14 cellular contexts compared by ENCODE assay signal in the genomic region with DNA sequence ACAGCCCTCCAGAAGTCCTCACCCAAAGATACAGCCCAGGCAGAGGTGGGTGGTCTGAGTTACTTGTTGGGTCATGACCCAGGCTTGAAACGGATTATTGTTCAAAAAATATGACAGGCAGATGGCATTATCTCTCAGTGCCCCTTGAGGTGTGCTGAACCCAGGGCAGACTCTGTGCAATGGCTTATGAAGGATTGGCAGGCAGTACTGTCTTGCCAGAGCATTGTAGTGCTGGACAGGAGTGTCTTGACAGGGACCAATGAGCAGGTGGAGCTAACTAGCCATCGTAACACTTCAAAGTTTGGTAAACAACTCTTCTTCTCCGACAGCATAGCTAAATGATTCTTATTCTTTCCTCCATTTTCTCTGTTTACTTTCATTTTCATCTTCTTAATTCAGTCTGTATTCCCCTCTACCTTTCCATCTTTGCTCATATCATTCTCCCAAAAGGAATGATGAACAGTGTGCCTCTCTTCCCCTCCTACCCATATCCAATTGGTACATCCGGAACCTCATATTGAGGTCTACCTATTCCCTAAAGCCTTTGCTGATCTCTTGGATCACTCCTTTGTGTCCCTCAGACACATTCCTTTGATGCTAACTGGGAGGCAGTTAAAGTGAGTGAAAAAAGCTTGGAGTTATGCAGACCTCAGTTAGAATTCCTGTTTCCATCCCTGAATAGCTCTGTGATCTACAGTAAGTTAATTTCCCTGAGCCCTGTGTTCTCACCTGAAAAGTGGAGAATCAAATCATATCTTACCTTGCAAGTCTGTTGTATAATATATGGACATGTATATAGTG. TPM values are rescaled to one million over a fixed set of nuclear protein-coding genes. Genes with fewer than 3 reads are reported as not detected.
A peak's percentile ranks its signal among the peaks of the same experiment; 100 is the strongest.
DNase-seq lines count a peak whose midpoint lies in the region; ATAC-seq, FAIRE-seq and TF ChIP-seq lines count a peak whose summit lies in the region.
"Had no signal": no experiment of that assay in that cellular context is flagged by ENCODE, and none has a peak within 500 bp of the region (broad histone marks: within the 10 kb centered on the region; RNA-seq: fewer than 3 reads in every experiment).

No MANE protein-coding gene starts in this region.

- H3K4me3 ChIP-seq in A549: no peak overlapping the region
- H3K4me3 ChIP-seq in HCT116 (replicated peaks in 1 of 2; ENCODE audit: low read depth in 1 of 2, low read length in 2 of 2): peak overlapping the region in 1 of 2 experiments; percentile 42; a peak in 2 of 4 replicates
- no peak overlapping the region for H3K4me3 ChIP-seq in astrocyte (ENCODE audit: insufficient read depth, low read depth, low read length)
- H3K4me3 ChIP-seq in mesenchymal stem cell (ENCODE audit: insufficient read depth in 1 of 2, low read depth in 1 of 2, low read length in 2 of 2): peak overlapping the region in 1 of 2 experiments; percentile 10

- H3K4ac ChIP-seq in mesenchymal stem cell (ENCODE audit: low read depth in 1 of 2, low read length in 2 of 2): peak overlapping the region in 1 of 2 experiments; percentile 40

- peak overlapping the region in 1 of 2 experiments; percentile 87 for H2BK12ac ChIP-seq in mesenchymal stem cell (ENCODE audit: low read length in 2 of 2)

- peaks cover 60% of the 10 kb centered on the region for H3K4me1 ChIP-seq in A549
- peaks cover 29 to 49% of the 10 kb centered on the region in 2 experiments for H3K4me1 ChIP-seq in HCT116 (ENCODE audit: control insufficient read depth in 1 of 2, insufficient read depth in 2 of 2, low read length in 2 of 2)
- H3K4me1 ChIP-seq in astrocyte (ENCODE audit: insufficient read depth, low read length): peaks cover 15% of the 10 kb centered on the region
- peaks cover 7% of the 10 kb centered on the region for H3K4me1 ChIP-seq in mesenchymal stem cell (ENCODE audit: control insufficient read depth, insufficient read depth, low read depth, low read length)

- H2BK15ac ChIP-seq in mesenchymal stem cell (ENCODE audit: low read depth, poor library complexity, severe bottlenecking): no peak overlapping the region

- CTCF ChIA-PET in A549 (lab: Yijun Ruan, JAX): interaction anchor here (2.0 kb wide), 1 partner anchor 59 kb away, joined by 5 read pairs; no protein-coding TSS in a partner anchor
- CTCF ChIA-PET in HCT116 (lab: Charles Lee): interaction anchor here (1.3 kb wide), 1 partner anchor 59 kb away, joined by 3 read pairs; no protein-coding TSS in a partner anchor

- TF ChIP-seq EP300 in A549 (IDR thresholded peaks at IDR 0.05): no peak

- H2AK5ac ChIP-seq in mesenchymal stem cell (ENCODE audit: low read length, severe bottlenecking): peak overlapping the region; percentile 28

- peak overlapping the region in 1 of 2 experiments; percentile 68 for H3K14ac ChIP-seq in mesenchymal stem cell (ENCODE audit: low read length in 2 of 2)

- POLR2A ChIA-PET in A549 (lab: Yijun Ruan, JAX) (interaction anchor here (0.9 kb wide), 1 partner anchor 203 kb away, joined by 3 read pairs; a partner anchor contains a TSS), HCT116 (lab: Charles Lee) (interaction anchor here (1.3 kb wide), 1 partner anchor 93 kb away, joined by 4 read pairs; a partner anchor contains a TSS)

- no peaks in the 10 kb centered on the region for H3K9me3 ChIP-seq in A549
- no peaks in the 10 kb centered on the region for H3K9me3 ChIP-seq in HCT116 (ENCODE audit: control insufficient read depth in 1 of 2, insufficient read depth in 1 of 2, low read depth in 1 of 2, low read length in 2 of 2)
- H3K9me3 ChIP-seq in astrocyte (ENCODE audit: insufficient read depth, low read depth, low read length): no peaks in the 10 kb centered on the region
- H3K9me3 ChIP-seq in mesenchymal stem cell (ENCODE audit: control insufficient read depth, low read length): no peaks in the 10 kb centered on the region

- TF ChIP-seq CTCF in A549 (IDR thresholded peaks at IDR 0.05) (no peak), HCT116 (IDR thresholded peaks at IDR 0.05 in 2 of 3, conservative IDR thresholded peaks at IDR 0.05 in 1 of 3; ENCODE audit: borderline replicate concordance in 1 of 3, insufficient read depth in 1 of 3, low read depth in 2 of 3, low read length in 2 of 3) (no peak), astrocyte (IDR thresholded peaks at IDR 0.05; ENCODE audit: insufficient read depth, low read depth, low read length) (no peak)

- H3K27ac ChIP-seq in A549: peak overlapping the region; percentile 76 to 84
- H3K27ac ChIP-seq in HCT116 (ENCODE audit: low read depth, low read length): peak overlapping the region; percentile 26
- H3K27ac ChIP-seq in astrocyte (ENCODE audit: low read depth, low read length): peak overlapping the region; percentile 61
- peak overlapping the region; percentile 82 for H3K27ac ChIP-seq in mesenchymal stem cell (ENCODE audit: low read length, poor library complexity, severe bottlenecking)

- WGBS in A549 (ENCODE audit: missing lambda C conversion rate): 58% methylated on average over 4 of the region's 4 CpGs
- WGBS in mesenchymal stem cell: 61% methylated on average over 3 of the region's 4 CpGs

- no peak overlapping the region for H4K91ac ChIP-seq in mesenchymal stem cell (ENCODE audit: low read length)

- H3K4me1 Mint-ChIP-seq in astrocyte (ENCODE audit: low read depth, unreplicated experiment): peaks cover 45% of the 10 kb centered on the region

- RAD21 ChIA-PET in HCT116 (lab: Charles Lee; ENCODE audit: low non-redundant PET in 1 of 2, low total read pairs in 2 of 2, uncharacterized antibody in 2 of 2, unreplicated experiment in 2 of 2): no interaction called here

- H3K23ac ChIP-seq in mesenchymal stem cell (ENCODE audit: low read length in 2 of 2): peak overlapping the region in 1 of 2 experiments; percentile 70

- no peaks in the 10 kb centered on the region for H3K27me3 ChIP-seq in HCT116 (ENCODE audit: insufficient read depth, low read length)
- no peaks in the 10 kb centered on the region for H3K27me3 ChIP-seq in astrocyte (ENCODE audit: insufficient read depth, low read length)
- no peaks in the 10 kb centered on the region for H3K27me3 ChIP-seq in mesenchymal stem cell (ENCODE audit: control insufficient read depth in 1 of 2, insufficient read depth in 1 of 2, low read length in 2 of 2)

- intact Hi-C loops in HCT116 (cut with micrococcal nuclease): loop anchor here (5.0 kb wide), 1 partner anchor 93 kb away; a partner anchor contains a TSS

- H3K4me2 ChIP-seq in A549 (peak overlapping the region; percentile 60), HCT116 (ENCODE audit: low read length) (peak overlapping the region; percentile 74), astrocyte (ENCODE audit: low read length) (peak overlapping the region; percentile 67), mesenchymal stem cell (ENCODE audit: low read length, poor library complexity, severe bottlenecking) (no peak overlapping the region)

- no peaks in the 10 kb centered on the region for H4K20me1 ChIP-seq in HCT116 (ENCODE audit: insufficient read depth)
- H4K20me1 ChIP-seq in astrocyte (ENCODE audit: insufficient read depth, low read length): no peaks in the 10 kb centered on the region

- no TSS peak for BruUV-seq in HCT116 (replicated peaks; lab: Mats Ljungman, UMichigan)

- H3K36me3 ChIP-seq in HCT116 (ENCODE audit: control insufficient read depth in 1 of 2, insufficient read depth in 2 of 2, low read length in 2 of 2) (no peaks in the 10 kb centered on the region), astrocyte (ENCODE audit: insufficient read depth, low read length) (no peaks in the 10 kb centered on the region), mesenchymal stem cell (ENCODE audit: control insufficient read depth in 1 of 2, insufficient read depth in 2 of 2, low read depth in 1 of 2, low read length in 2 of 2) (no peaks in the 10 kb centered on the region)

- H3K79me1 ChIP-seq in mesenchymal stem cell (replicated peaks; ENCODE audit: low read length, poor library complexity, severe bottlenecking): peaks cover 12% of the 10 kb centered on the region

- no peaks in the 10 kb centered on the region for H3K9me2 ChIP-seq in HCT116 (ENCODE audit: insufficient read depth)

- peak overlapping the region; percentile 25 to 79 for H3K18ac ChIP-seq in mesenchymal stem cell (ENCODE audit: low read depth in 1 of 2, low read length in 2 of 2)

- no peaks in the 10 kb centered on the region for H3K9me3 Mint-ChIP-seq in astrocyte (ENCODE audit: unreplicated experiment)
- H3K9me3 Mint-ChIP-seq: activated CD4-positive, alpha-beta memory T cell treated with anti-CD3 and anti-CD28 coated beads, Interleukin-2, amount 10 ng/mL, durations not matched to agents 7 days and 5 days; naive B cell had no signal

- H3K79me2 ChIP-seq in HCT116 (ENCODE audit: insufficient read depth, low read length) (0 out of 2 replicates have a peak, but pooled peaks cover 3% of the 10 kb centered on the region), astrocyte (ENCODE audit: insufficient read depth, low read length) (no peaks in the 10 kb centered on the region)

- TF ChIP-seq POLR2A in A549 (IDR thresholded peaks at IDR 0.05; ENCODE audit: low read length) (no peak), HCT116 (IDR thresholded peaks at IDR 0.05; ENCODE audit: borderline replicate concordance, extremely low read depth, insufficient read depth, insufficient read length) (no peak)

- DNase-seq in A549 (ENCODE audit: low read depth in 1 of 2, low spot score in 1 of 2) (no peak), HCT116 (ENCODE audit: low read depth, low spot score) (no peak), astrocyte (ENCODE audit: low read depth) (peak; percentile 36), mesenchymal stem cell (no peak), SKM-1 (lab: John Stamatoyannopoulos, UW; ENCODE audit: unreplicated experiment) (no peak), NCI-H510A treated with DMSO at 0.1 percent for 48 hours (lab: John Stamatoyannopoulos, UW) (no peak), inferior parietal cortex (ENCODE audit: extremely low spot score) (no peak)
- no peak for DNase-seq in activated CD4-positive, alpha-beta T cell treated with anti-CD3 and anti-CD28 coated beads, Interleukin-2, amount 50 U/mL, for 48 hours
- DNase-seq: activated CD4-positive, alpha-beta memory T cell treated with anti-CD3 and anti-CD28 coated beads, Interleukin-2, amount 10 ng/mL, durations not matched to agents 7 days and 5 days; activated naive CD4-positive, alpha-beta T cell treated with Interleukin-2 at 50 U/mL for 16 hours; naive B cell; NCI-H2029 treated with DMSO at 0.1 percent for 48 hours had no signal

- TF ChIP-seq RAD21 in A549 (conservative IDR thresholded peaks at IDR 0.05 in 1 of 2, IDR thresholded peaks at IDR 0.05 in 1 of 2) (no peak), HCT116 (IDR thresholded peaks at IDR 0.05; ENCODE audit: low read depth) (no peak)

- H3K27ac Mint-ChIP-seq in astrocyte (ENCODE audit: unreplicated experiment): peak overlapping the region; percentile 90
- H3K27ac Mint-ChIP-seq: activated CD4-positive, alpha-beta memory T cell treated with anti-CD3 and anti-CD28 coated beads, Interleukin-2, amount 10 ng/mL, durations not matched to agents 7 days and 5 days; B cell had no signal

- H2BK5ac ChIP-seq in mesenchymal stem cell (ENCODE audit: low read depth, low read length, poor library complexity, severe bottlenecking): no peak overlapping the region

- no peak for FAIRE-seq in A549 (lab: Jason Lieb, UNC)
- peak; percentile 32 for FAIRE-seq in astrocyte (lab: Jason Lieb, UNC)
- FAIRE-seq: urothelium cell line had no signal

- no peak overlapping the region for H2BK120ac ChIP-seq in mesenchymal stem cell (ENCODE audit: low read depth, low read length)

- no peak overlapping the region for H4K8ac ChIP-seq in mesenchymal stem cell (ENCODE audit: low read length)

- H3K9ac ChIP-seq in HCT116 (ENCODE audit: low read length) (peak overlapping the region; percentile 31), astrocyte (ENCODE audit: low read length) (peak overlapping the region; percentile 27), mesenchymal stem cell (ENCODE audit: low read length) (peak overlapping the region; percentile 5)

- no peaks in the 10 kb centered on the region for H3K36me3 Mint-ChIP-seq in astrocyte (ENCODE audit: low read depth, unreplicated experiment)
- H3K36me3 Mint-ChIP-seq: naive B cell had no signal

- H3K4me3 Mint-ChIP-seq in astrocyte (ENCODE audit: unreplicated experiment): peak overlapping the region; percentile 18
- H3K4me3 Mint-ChIP-seq: activated CD4-positive, alpha-beta memory T cell treated with anti-CD3 and anti-CD28 coated beads, Interleukin-2, amount 10 ng/mL, durations not matched to agents 7 days and 5 days; B cell had no signal

- peak; percentile 37 to 64; a peak in 3 of 6 replicates for ATAC-seq in A549
- peak; percentile 51 for ATAC-seq in HCT116

- H2AFZ ChIP-seq in HCT116 (ENCODE audit: low read depth, low read length, poor library complexity, severe bottlenecking) (no peak overlapping the region), astrocyte (ENCODE audit: low read depth, low read length) (no peak overlapping the region), mesenchymal stem cell (ENCODE audit: low read depth, low read length) (no peak overlapping the region)

- no peaks in the 10 kb centered on the region for H3K27me3 Mint-ChIP-seq in astrocyte (ENCODE audit: low read depth, unreplicated experiment)
- H3K27me3 Mint-ChIP-seq: activated CD4-positive, alpha-beta memory T cell treated with anti-CD3 and anti-CD28 coated beads, Interleukin-2, amount 10 ng/mL, durations not matched to agents 7 days and 5 days; B cell; naive B cell had no signal

RNA-seq across cellular contexts. Expression of a gene that starts 2.6 kb away (rescaled TPM):
- 6.9 and 7.3 TPM in 2 replicates for polyA plus RNA-seq in A549 (2011; rRNA removed)
- 0.58 and 0.63 TPM in 2 replicates for polyA plus RNA-seq in A549 (2012; cell fraction: cytosol; rRNA removed)
- polyA plus RNA-seq in A549 (2012; cell fraction: nucleus; rRNA removed): 1.3 and 2.1 TPM in 2 replicates
- polyA plus RNA-seq in A549 (2017; fragmentation: RNase III; extraction: RNeasy Plus Mini Kit Qiagen cat#74134 plus additional on column Dnase treatment): 1.0 to 1.6 TPM (median 1.1 TPM) in 3 replicates
- 5.3 and 7.5 TPM in 2 replicates for polyA minus RNA-seq in A549 (2011; rRNA and poly(A)+ RNA removed)
- 6.1 TPM for total RNA-seq in HCT116 (2021; ENCODE audit: unreplicated experiment)
- 14.6 and 15.6 TPM in 2 replicates for polyA plus RNA-seq in HCT116 (2012)
- total RNA-seq in astrocyte: 22.0 and 23.6 TPM in 2 replicates
- polyA plus RNA-seq in mesenchymal stem cell (2013, experiment 1 of 2): 2.4 TPM
- polyA plus RNA-seq in mesenchymal stem cell (2013, experiment 2 of 2): 2.5 TPM

Comparison
In these comparisons a context has a peak if more than half of its experiments do, and no peak if none do; other contexts are left out.
1. H3K27ac ChIP-seq: peak in every context shown above with its lines; median percentile 82 in mesenchymal stem cell; 80 in A549; 61 in astrocyte; 26 in HCT116.